Comparison of ENCODE assay signal across 13 cellular contexts in genomic region chr13:73074101-73074500, GRCh38. TPM values are rescaled to one million over a fixed set of nuclear protein-coding genes. Genes with fewer than 3 reads are reported as not detected.
A peak's percentile ranks its signal among the peaks of the same experiment; 100 is the strongest.
DNase-seq lines count a peak whose midpoint lies in the region; ATAC-seq lines count a peak whose summit lies in the region.
"Had no signal": no experiment of that assay in that cellular context is flagged by ENCODE, and none has a peak within 500 bp of the region (broad histone marks: within the 10 kb centered on the region; RNA-seq: fewer than 3 reads in every experiment).

No MANE protein-coding gene starts in this region.

- peaks cover 12% of the 10 kb centered on the region for H3K4me1 Mint-ChIP-seq in activated CD4-positive, alpha-beta T cell treated with anti-CD3 and anti-CD28 coated beads, Interleukin-2, amount 10 ng/mL, durations not matched to agents 7 days and 5 days
- H3K4me1 Mint-ChIP-seq in stimulated activated naive CD8-positive, alpha-beta T cell treated with anti-CD3 and anti-CD28 coated beads, Interleukin-15, amount 100 ng/mL, for 72 hours = no peaks in the 10 kb centered on the region

- H3K36me3 Mint-ChIP-seq in activated CD4-positive, alpha-beta T cell treated with anti-CD3 and anti-CD28 coated beads, Interleukin-2, amount 10 ng/mL, durations not matched to agents 7 days and 5 days (ENCODE audit: low read depth) = no peaks in the 10 kb centered on the region

- H3K4me3 Mint-ChIP-seq in activated CD4-positive, alpha-beta T cell treated with anti-CD3 and anti-CD28 coated beads, Interleukin-2, amount 10 ng/mL, durations not matched to agents 7 days and 5 days = no peak overlapping the region
- no peak overlapping the region for H3K4me3 Mint-ChIP-seq in stimulated activated naive CD8-positive, alpha-beta T cell treated with anti-CD3 and anti-CD28 coated beads, Interleukin-15, amount 100 ng/mL, for 72 hours

- H3K27me3 ChIP-seq in skeletal muscle satellite cell (ENCODE audit: control insufficient read depth, insufficient read depth, low read length) = no peaks in the 10 kb centered on the region

- no peaks in the 10 kb centered on the region for H3K9me3 ChIP-seq in SK-N-MC (ENCODE audit: low read depth, low read length)
- no peaks in the 10 kb centered on the region for H3K9me3 ChIP-seq in skeletal muscle satellite cell (replicated peaks; ENCODE audit: low read length)

- H3K4me1 ChIP-seq in skeletal muscle satellite cell (ENCODE audit: control insufficient read depth, insufficient read depth, low read length) = peaks cover 48% of the 10 kb centered on the region

- ATAC-seq in GM19351 (IDR thresholded peaks at IDR 0.05; ENCODE audit: unreplicated experiment) (peak; percentile 74), HG02938 (IDR thresholded peaks at IDR 0.05; ENCODE audit: unreplicated experiment) (peak; percentile 77), GM19328 (IDR thresholded peaks at IDR 0.05; ENCODE audit: unreplicated experiment) (no peak)
- ATAC-seq in stimulated activated naive CD8-positive, alpha-beta T cell treated with anti-CD3 and anti-CD28 coated beads, Interleukin-15, amount 100 ng/mL, for 72 hours = no peak

- POLR2A ChIA-PET in activated CD4-positive, alpha-beta T cell treated with anti-CD3 and anti-CD28 coated beads, Interleukin-2, amount 10 ng/mL, durations not matched to agents 7 days and 5 days (lab: Charles Lee) = no interaction called here

- peak overlapping the region; percentile 40 for H3K9ac ChIP-seq in SK-N-MC (ENCODE audit: insufficient read length)
- peak overlapping the region; percentile 48 for H3K9ac ChIP-seq in skeletal muscle satellite cell (ENCODE audit: low read depth, low read length)

- peak overlapping the region; percentile 75 for H3K4me2 ChIP-seq in skeletal muscle satellite cell (ENCODE audit: low read length)

- no peaks in the 10 kb centered on the region for H3K9me3 Mint-ChIP-seq in activated CD4-positive, alpha-beta T cell treated with anti-CD3 and anti-CD28 coated beads, Interleukin-2, amount 10 ng/mL, durations not matched to agents 7 days and 5 days
- no peaks in the 10 kb centered on the region for H3K9me3 Mint-ChIP-seq in stimulated activated naive CD8-positive, alpha-beta T cell treated with anti-CD3 and anti-CD28 coated beads, Interleukin-15, amount 100 ng/mL, for 72 hours

- no peak for DNase-seq in SK-N-MC (ENCODE audit: low read depth, low spot score)
- no peak for DNase-seq in EL
- DNase-seq in activated CD4-positive, alpha-beta T cell treated with anti-CD3 and anti-CD28 coated beads, Interleukin-2, amount 10 ng/mL, durations not matched to agents 7 days and 5 days = no peak
- no peak for DNase-seq in stimulated activated naive CD8-positive, alpha-beta T cell treated with anti-CD3 and anti-CD28 coated beads, Interleukin-15, amount 100 ng/mL, for 72 hours
- DNase-seq: activated CD8-positive, alpha-beta memory T cell treated with anti-CD3 and anti-CD28 coated beads for 24 hours; kidney glomerular epithelial cell; NCI-H526; nucleus accumbens; stimulated activated CD4-positive, alpha-beta T cell treated with anti-CD3 and anti-CD28 coated beads, Interleukin-4, amount 100 ng/mL, for 4 hours had no signal

- no peak overlapping the region for H3K27ac Mint-ChIP-seq in activated CD4-positive, alpha-beta T cell treated with anti-CD3 and anti-CD28 coated beads, Interleukin-2, amount 10 ng/mL, durations not matched to agents 7 days and 5 days
- no peak overlapping the region for H3K27ac Mint-ChIP-seq in stimulated activated naive CD8-positive, alpha-beta T cell treated with anti-CD3 and anti-CD28 coated beads, Interleukin-15, amount 100 ng/mL, for 72 hours

- H3K36me3 ChIP-seq in SK-N-MC (ENCODE audit: insufficient read depth, low read length) = no peaks in the 10 kb centered on the region
- peaks cover 19% of the 10 kb centered on the region for H3K36me3 ChIP-seq in skeletal muscle satellite cell (ENCODE audit: insufficient read depth, low read length)

- CTCF ChIA-PET in activated CD4-positive, alpha-beta T cell treated with anti-CD3 and anti-CD28 coated beads, Interleukin-2, amount 10 ng/mL, durations not matched to agents 7 days and 5 days (lab: Charles Lee) = interaction anchor here (0.7 kb wide), 1 partner anchor 289 kb away, joined by 4 read pairs; no protein-coding TSS in a partner anchor

- H3K4me3 ChIP-seq in SK-N-MC = peak overlapping the region; percentile 64
- H3K4me3 ChIP-seq in skeletal muscle satellite cell (ENCODE audit: low read length) = peak overlapping the region; percentile 46

- H3K27me3 Mint-ChIP-seq in activated CD4-positive, alpha-beta T cell treated with anti-CD3 and anti-CD28 coated beads, Interleukin-2, amount 10 ng/mL, durations not matched to agents 7 days and 5 days = no peaks in the 10 kb centered on the region
- no peaks in the 10 kb centered on the region for H3K27me3 Mint-ChIP-seq in stimulated activated naive CD8-positive, alpha-beta T cell treated with anti-CD3 and anti-CD28 coated beads, Interleukin-15, amount 100 ng/mL, for 72 hours

- peak overlapping the region; percentile 57 for H3K27ac ChIP-seq in SK-N-MC

RNA-seq across cellular contexts. Expression of gene KLF5, which starts 15.3 kb away (rescaled TPM):
- total RNA-seq in skeletal muscle satellite cell (2012; rRNA removed) = 1.3 and 3.7 TPM in 2 replicates
- total RNA-seq in activated CD4-positive, alpha-beta T cell treated with anti-CD3 and anti-CD28 coated beads, Interleukin-2, amount 10 ng/mL, durations not matched to agents 7 days and 5 days = 1 to 10 TPM; 4.7 to 4.8 TPM

Comparison
In these comparisons a context has a peak if more than half of its experiments do, and no peak if none do; other contexts are left out.
1. ATAC-seq: peak in GM19351 (single experiment) and HG02938 (single experiment); none in stimulated activated naive CD8-positive, alpha-beta T cell treated with anti-CD3 and anti-CD28 coated beads, Interleukin-15, amount 100 ng/mL, for 72 hours (single experiment) and GM19328 (single experiment).